In the genomic region with DNA sequence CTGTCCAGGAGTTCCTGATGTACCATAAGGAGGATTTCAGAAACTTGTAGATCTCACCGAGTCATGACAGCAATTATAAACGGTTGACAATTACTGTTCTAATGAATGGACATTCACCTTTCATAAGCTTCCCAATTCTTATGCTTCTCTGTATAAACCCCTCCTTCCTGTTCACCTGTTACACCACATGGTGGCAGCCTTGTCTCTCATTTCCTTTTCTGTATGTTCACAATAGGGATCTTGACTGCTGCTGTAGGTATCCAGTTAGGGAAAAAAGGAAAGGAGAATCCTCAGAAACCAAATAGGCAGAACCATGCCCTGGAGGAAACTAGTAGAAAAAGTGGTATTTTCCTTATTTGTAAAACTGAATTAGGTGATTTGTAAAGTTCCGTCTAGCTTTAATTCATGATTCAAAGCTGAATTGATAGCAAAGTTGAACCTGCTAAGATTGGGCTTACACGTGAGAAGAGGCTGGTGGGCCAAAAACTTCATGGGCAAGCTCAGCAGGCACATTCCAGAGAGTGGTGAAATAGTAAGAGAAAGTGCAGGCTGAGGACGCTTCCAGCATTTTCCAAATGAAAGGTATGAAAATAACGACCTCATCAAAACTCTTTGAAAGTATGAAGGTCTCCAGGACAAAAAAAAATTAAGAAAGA, we compare ENCODE assay signal across 9 cellular contexts. TPM values are rescaled to one million over a fixed set of nuclear protein-coding genes. Genes with fewer than 3 reads are reported as not detected.
DNase-seq lines count a peak whose midpoint lies in the region; ATAC-seq and TF ChIP-seq lines count a peak whose summit lies in the region.
"Had no signal": no experiment of that assay in that cellular context is flagged by ENCODE, and none has a peak within 500 bp of the region (broad histone marks: within the 10 kb centered on the region; RNA-seq: fewer than 3 reads in every experiment).

No MANE protein-coding gene starts in this region.

- no peaks in the 10 kb centered on the region for H3F3A ChIP-seq in DOHH2 (ENCODE audit: control insufficient read depth, insufficient read depth)
- H3F3A ChIP-seq in PC-9 (ENCODE audit: insufficient read depth, low read depth), result no peaks in the 10 kb centered on the region; the same call in 1 of the 2 replicates

- H3K9me3 ChIP-seq in DOHH2 (ENCODE audit: control insufficient read depth, insufficient read depth, low read length), result no peaks in the 10 kb centered on the region
- no peaks in the 10 kb centered on the region for H3K9me3 ChIP-seq in PC-9 (ENCODE audit: insufficient read depth, low read depth)

- H3K27ac ChIP-seq in DOHH2 (ENCODE audit: low read depth, low read length) (no peak overlapping the region), PC-9 (no peak overlapping the region)

- H4K20me1 ChIP-seq in DOHH2 (ENCODE audit: control insufficient read depth, insufficient read depth, low read depth, low read length) (no peaks in the 10 kb centered on the region), PC-9 (ENCODE audit: insufficient read depth) (no peaks in the 10 kb centered on the region)

- H3K4me1 Mint-ChIP-seq in activated T-helper 1 cell treated with anti-CD3 and anti-CD28 coated beads, Interleukin-12 subunit alpha, Interleukin-12 subunit beta, Interleukin-2, Interleukin-4 antibody, amounts not matched to agents 30 ng/mL and 10 ng/mL and 1 ng/mL, durations not matched to agents 14 hours and 24 hours and 36 hours (ENCODE audit: low read depth), result no peaks in the 10 kb centered on the region

- no TSS peak for BruUV-seq in PC-9 (replicated peaks; lab: Mats Ljungman, UMichigan)

- H3K4me3 ChIP-seq in DOHH2 (ENCODE audit: low read length) (no peak overlapping the region), PC-9 (no peak overlapping the region), fibroblast of villous mesenchyme (ENCODE audit: low read depth, low read length) (no peak overlapping the region)

- no peaks in the 10 kb centered on the region for H3K36me3 ChIP-seq in DOHH2 (ENCODE audit: control insufficient read depth, low read length)
- no peaks in the 10 kb centered on the region for H3K36me3 ChIP-seq in PC-9 (ENCODE audit: low read depth)

- no peaks in the 10 kb centered on the region for H3K9me2 ChIP-seq in DOHH2 (replicated peaks; ENCODE audit: control insufficient read depth, low read length)
- H3K9me2 ChIP-seq in PC-9 (ENCODE audit: insufficient read depth), result no peaks in the 10 kb centered on the region

- no peak overlapping the region for H3K27ac Mint-ChIP-seq in activated T-helper 1 cell treated with anti-CD3 and anti-CD28 coated beads, Interleukin-12 subunit alpha, Interleukin-12 subunit beta, Interleukin-2, Interleukin-4 antibody, amounts not matched to agents 30 ng/mL and 10 ng/mL and 1 ng/mL, durations not matched to agents 14 hours and 24 hours and 36 hours

- H3K4me2 ChIP-seq in DOHH2 (ENCODE audit: low read length) (no peak overlapping the region), PC-9 (no peak overlapping the region)

- H3K4me1 ChIP-seq in DOHH2 (ENCODE audit: control insufficient read depth, low read length) (no peaks in the 10 kb centered on the region), PC-9 (replicated peaks; ENCODE audit: insufficient read depth) (no peaks in the 10 kb centered on the region)

- H3K36me3 Mint-ChIP-seq in activated T-helper 1 cell treated with anti-CD3 and anti-CD28 coated beads, Interleukin-12 subunit alpha, Interleukin-12 subunit beta, Interleukin-2, Interleukin-4 antibody, amounts not matched to agents 30 ng/mL and 10 ng/mL and 1 ng/mL, durations not matched to agents 14 hours and 24 hours and 36 hours (ENCODE audit: low read depth), result no peaks in the 10 kb centered on the region

- no peak overlapping the region for H3K4me3 Mint-ChIP-seq in activated T-helper 1 cell treated with anti-CD3 and anti-CD28 coated beads, Interleukin-12 subunit alpha, Interleukin-12 subunit beta, Interleukin-2, Interleukin-4 antibody, amounts not matched to agents 30 ng/mL and 10 ng/mL and 1 ng/mL, durations not matched to agents 14 hours and 24 hours and 36 hours

- no peak overlapping the region for H2AFZ ChIP-seq in PC-9

- DNase-seq in KBM-7 (peak; percentile 84), PC-9 (peak; percentile 58 to 66), fibroblast of villous mesenchyme (ENCODE audit: low read depth) (peak; percentile 85), nucleus accumbens (lab: John Stamatoyannopoulos, UW) (peak in 45 of 56 donors; percentile 0 to 86 (median 36)), ureter (ENCODE audit: low spot score) (peak; percentile 71)
- DNase-seq in activated T-helper 1 cell treated with anti-CD3 and anti-CD28 coated beads, Interleukin-12 subunit alpha, Interleukin-12 subunit beta, Interleukin-2, Interleukin-4 antibody, amounts not matched to agents 30 ng/mL and 10 ng/mL and 1 ng/mL, durations not matched to agents 14 hours and 24 hours and 36 hours (ENCODE audit: low spot score), result peak; percentile 42

- POLR2A ChIA-PET in PC-9 (lab: Charles Lee; ENCODE audit: unreplicated experiment), result interaction anchor here (0.6 kb wide), 2 partner anchors 16 to 173 kb away, joined by 3 to 4 read pairs; no protein-coding TSS in a partner anchor

- H3K79me2 ChIP-seq in DOHH2 (ENCODE audit: control insufficient read depth, low read length) (no peaks in the 10 kb centered on the region), PC-9 (ENCODE audit: low read depth) (no peaks in the 10 kb centered on the region)

- intact Hi-C loops in PC-9 (cut with micrococcal nuclease; ENCODE audit: unreplicated experiment), result loop anchor here (1.0 to 2.0 kb wide), 5 partner anchors 49 to 1017 kb away; no protein-coding TSS in a partner anchor
- intact Hi-C loops in activated T-helper 1 cell treated with anti-CD3 and anti-CD28 coated beads, Interleukin-12 subunit alpha, Interleukin-12 subunit beta, Interleukin-2, Interleukin-4 antibody, amounts not matched to agents 30 ng/mL and 10 ng/mL and 1 ng/mL, durations not matched to agents 14 hours and 24 hours and 36 hours (cut with micrococcal nuclease), result loop anchor here (1.0 kb wide), 5 partner anchors 28 to 173 kb away; a partner anchor contains a TSS

- H3K9me3 Mint-ChIP-seq in activated T-helper 1 cell treated with anti-CD3 and anti-CD28 coated beads, Interleukin-12 subunit alpha, Interleukin-12 subunit beta, Interleukin-2, Interleukin-4 antibody, amounts not matched to agents 30 ng/mL and 10 ng/mL and 1 ng/mL, durations not matched to agents 14 hours and 24 hours and 36 hours, result no peaks in the 10 kb centered on the region

- ATAC-seq in GM21619 (IDR thresholded peaks at IDR 0.05; ENCODE audit: unreplicated experiment), result peak; percentile 86

- in situ Hi-C loops in KBM-7 (cut with MboI; ENCODE audit: low pct_unique_long_range_greater_than_20kb, low sequenced_read_pairs), result loop anchor here (25.0 kb wide), 1 partner anchor 362 kb away; no protein-coding TSS in a partner anchor

- CTCF ChIA-PET in PC-9 (lab: Charles Lee), result interaction anchor here (0.6 to 2.8 kb wide), 11 partner anchors 25 to 953 kb away, joined by 3 to 63 read pairs (median 5); no protein-coding TSS in a partner anchor

- H3K27me3 ChIP-seq in DOHH2 (ENCODE audit: control insufficient read depth, low read length), result peaks cover 15% of the 10 kb centered on the region
- no peaks in the 10 kb centered on the region for H3K27me3 ChIP-seq in PC-9 (ENCODE audit: insufficient read depth, low read depth)

- peak; percentile 81 for TF ChIP-seq CTCF in DOHH2 (IDR thresholded peaks at IDR 0.05; ENCODE audit: low read depth, low read length, poor library complexity, severe bottlenecking)
- TF ChIP-seq CTCF in PC-9 (conservative IDR thresholded peaks at IDR 0.05), result peak; percentile 98
- TF ChIP-seq CTCF in fibroblast of villous mesenchyme (IDR thresholded peaks at IDR 0.05; ENCODE audit: insufficient read depth, low read depth, low read length), result peak; percentile 94

- H3K27me3 Mint-ChIP-seq in activated T-helper 1 cell treated with anti-CD3 and anti-CD28 coated beads, Interleukin-12 subunit alpha, Interleukin-12 subunit beta, Interleukin-2, Interleukin-4 antibody, amounts not matched to agents 30 ng/mL and 10 ng/mL and 1 ng/mL, durations not matched to agents 14 hours and 24 hours and 36 hours (ENCODE audit: insufficient read depth), result peaks cover 22% of the 10 kb centered on the region

RNA-seq across cellular contexts. Expression of a gene that starts 29.0 kb away (rescaled TPM):
- 11.0 and 21.7 TPM in 2 replicates for total RNA-seq in PC-9 (2021)
- total RNA-seq in activated T-helper 1 cell treated with anti-CD3 and anti-CD28 coated beads, Interleukin-12 subunit alpha, Interleukin-12 subunit beta, Interleukin-2, Interleukin-4 antibody, amounts not matched to agents 30 ng/mL and 10 ng/mL and 1 ng/mL, durations not matched to agents 14 hours and 24 hours and 36 hours, result 40.5 and 42.2 TPM in 2 replicates
- 6.4 and 18.6 TPM in 2 replicates for total RNA-seq in fibroblast of villous mesenchyme
- 22.2 TPM for total RNA-seq in ureter

RNA-seq across cellular contexts. Expression of a gene that starts 35.2 kb away (rescaled TPM):
- total RNA-seq in PC-9 (2021), result not detected in 2 replicates
- not detected in 2 replicates for total RNA-seq in activated T-helper 1 cell treated with anti-CD3 and anti-CD28 coated beads, Interleukin-12 subunit alpha, Interleukin-12 subunit beta, Interleukin-2, Interleukin-4 antibody, amounts not matched to agents 30 ng/mL and 10 ng/mL and 1 ng/mL, durations not matched to agents 14 hours and 24 hours and 36 hours
- under 0.01 and 1.3 TPM in 2 replicates for total RNA-seq in fibroblast of villous mesenchyme
- 8.2 TPM for total RNA-seq in ureter
- total RNA-seq: mononuclear cell had no signal
